ENCODE assay signal across 1 cellular context in the genomic region with DNA sequence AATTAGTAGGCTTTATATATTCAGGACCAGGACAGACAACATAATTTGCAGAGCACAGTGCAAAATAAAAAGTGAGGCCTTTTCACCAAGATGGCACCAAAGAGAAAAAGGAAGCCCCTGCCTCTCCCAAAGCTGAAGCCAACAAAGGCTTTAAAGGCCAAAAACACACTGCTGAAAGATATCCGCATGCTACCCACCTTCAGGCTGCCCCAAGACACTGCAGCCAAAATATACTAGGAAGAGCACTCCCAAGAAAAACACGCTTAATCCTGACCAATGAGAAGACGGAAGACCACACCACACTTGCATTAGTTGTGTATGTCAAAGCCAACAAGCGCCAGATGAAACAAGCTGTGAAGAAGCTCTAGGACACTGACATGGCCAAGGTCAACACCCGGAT.
TF ChIP-seq lines count a peak whose summit lies in the region.

No MANE protein-coding gene starts in this region.

TF ChIP-seq in WTC11, 78 proteins besides CTCF, POLR2A, EP300 and RAD21 (continued from another document):
- TF ChIP-seq, protein P1, sequence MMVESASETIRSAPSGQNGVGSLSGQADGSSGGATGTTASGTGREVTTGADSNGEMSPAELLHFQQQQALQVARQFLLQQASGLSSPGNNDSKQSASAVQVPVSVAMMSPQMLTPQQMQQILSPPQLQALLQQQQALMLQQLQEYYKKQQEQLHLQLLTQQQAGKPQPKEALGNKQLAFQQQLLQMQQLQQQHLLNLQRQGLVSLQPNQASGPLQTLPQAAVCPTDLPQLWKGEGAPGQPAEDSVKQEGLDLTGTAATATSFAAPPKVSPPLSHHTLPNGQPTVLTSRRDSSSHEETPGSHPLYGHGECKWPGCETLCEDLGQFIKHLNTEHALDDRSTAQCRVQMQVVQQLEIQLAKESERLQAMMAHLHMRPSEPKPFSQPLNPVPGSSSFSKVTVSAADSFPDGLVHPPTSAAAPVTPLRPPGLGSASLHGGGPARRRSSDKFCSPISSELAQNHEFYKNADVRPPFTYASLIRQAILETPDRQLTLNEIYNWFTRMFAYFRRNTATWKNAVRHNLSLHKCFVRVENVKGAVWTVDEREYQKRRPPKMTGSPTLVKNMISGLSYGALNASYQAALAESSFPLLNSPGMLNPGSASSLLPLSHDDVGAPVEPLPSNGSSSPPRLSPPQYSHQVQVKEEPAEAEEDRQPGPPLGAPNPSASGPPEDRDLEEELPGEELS (CRISPR knock-in tag; IDR thresholded peaks at IDR 0.05) = no peak
- no peak for TF ChIP-seq ZBTB21 (CRISPR knock-in tag; IDR thresholded peaks at IDR 0.05; ENCODE audit: borderline replicate concordance)
- TF ChIP-seq ZNF396 (CRISPR knock-in tag; IDR thresholded peaks at IDR 0.05; ENCODE audit: borderline replicate concordance) = no peak
- no peak for TF ChIP-seq ZNF671 (CRISPR knock-in tag; IDR thresholded peaks at IDR 0.05)
- TF ChIP-seq MXD4 (CRISPR knock-in tag; IDR thresholded peaks at IDR 0.05; ENCODE audit: borderline replicate concordance) = no peak
- no peak for TF ChIP-seq IRF2 (CRISPR knock-in tag; IDR thresholded peaks at IDR 0.05; ENCODE audit: borderline replicate concordance, low read depth)
- no peak for TF ChIP-seq EMX1 (CRISPR knock-in tag; IDR thresholded peaks at IDR 0.05)
